ENCODE assay signal across 28 cellular contexts in the genomic region with DNA sequence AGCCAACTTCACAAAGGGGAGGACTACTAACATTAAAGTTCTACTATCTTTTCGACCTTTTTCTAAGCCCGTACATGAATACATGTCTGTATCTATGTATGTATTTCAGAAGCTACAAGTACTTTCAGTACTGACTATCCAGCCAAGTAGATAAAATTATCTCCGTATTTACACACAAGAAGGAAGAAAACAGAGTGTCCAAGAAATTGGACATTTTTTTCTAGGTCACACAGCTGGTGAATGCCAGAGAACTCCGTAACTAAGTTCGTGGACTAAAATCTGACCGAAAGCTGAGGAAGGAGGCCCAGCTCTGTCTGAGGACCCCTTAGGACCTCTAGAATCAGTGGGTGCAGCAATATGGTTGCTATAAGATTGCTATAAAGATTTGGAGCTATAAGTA.
"Had no signal": no experiment of that assay in that cellular context is flagged by ENCODE, and none has a peak within 500 bp of the region (broad histone marks: within the 10 kb centered on the region; RNA-seq: fewer than 3 reads in every experiment).

No MANE protein-coding gene starts in this region.

- H3K36me3 ChIP-seq: ovary, thyroid gland, WERI-Rb-1 had no signal

- H3K27me3 ChIP-seq: esophagus squamous epithelium, ovary, sigmoid colon, thyroid gland, vagina had no signal

- H3K27ac ChIP-seq: epithelial cell of prostate, thyroid gland, vagina, WERI-Rb-1 had no signal

- H3K4me1 ChIP-seq: vagina had no signal

- ATAC-seq: activated CD4-positive, CD25-positive, alpha-beta regulatory T cell treated with anti-CD3 and anti-CD28 coated beads, Interleukin-2, amount 50 U/mL, for 24 hours; naive thymus-derived CD4-positive, alpha-beta T cell; stimulated activated memory B cell treated with anti-CD40 and anti-IgM and Interleukin-4, amounts not matched to agents 10 μg/mL and 1 μg/mL and 100 μg/mL, for 72 hours; T-helper 17 cell had no signal

- H3K4me3 ChIP-seq: esophagus squamous epithelium, ovary, sigmoid colon, thyroid gland, vagina had no signal

- H3K9me3 ChIP-seq: esophagus squamous epithelium, ovary, sigmoid colon, thyroid gland, vagina had no signal

- DNase-seq: activated CD4-positive, alpha-beta T cell treated with anti-CD3 and anti-CD28 coated beads for 48 hours; activated CD4-positive, alpha-beta T cell treated with anti-CD3 and anti-CD28 coated beads, Interleukin-2, amount 50 U/mL, for 48 hours; activated CD8-positive, alpha-beta memory T cell treated with anti-CD3 and anti-CD28 coated beads for 24 hours; activated effector memory CD4-positive, alpha-beta T cell treated with Interleukin-2 at 50 U/mL for 16 hours; activated naive CD4-positive, alpha-beta T cell treated with Interleukin-2 at 50 U/mL for 16 hours; aorta; caudate nucleus; dermis blood vessel endothelial cell; effector CD4-positive, alpha-beta T cell; esophagus squamous epithelium; midbrain; naive thymus-derived CD4-positive, alpha-beta T cell; ovary; sigmoid colon; small intestine; stimulated activated CD4-positive, alpha-beta T cell treated with anti-CD3 and anti-CD28 coated beads, Interleukin-1b, Interleukin-23, amount 100 ng/mL, for 48 hours; stimulated activated CD4-positive, alpha-beta T cell treated with anti-CD3 and anti-CD28 coated beads, Interleukin-4, amount 100 ng/mL, for 4 hours; stimulated activated CD8-positive, alpha-beta memory T cell treated with anti-CD3 and anti-CD28 coated beads, Interleukin-4, amount 100 ng/mL, for 48 hours; stimulated activated naive CD8-positive, alpha-beta T cell treated with anti-CD3 and anti-CD28 coated beads, Interleukin-15, amount 100 ng/mL, for 72 hours; substantia nigra; T-helper 17 cell; T1000; thyroid gland; WERI-Rb-1 had no signal
